In genomic region chr5:77218263-77218662, GRCh38 we compare ENCODE assay signal across 10 cellular contexts. TPM values are rescaled to one million over a fixed set of nuclear protein-coding genes. Genes with fewer than 3 reads are reported as not detected.
DNase-seq lines count a peak whose midpoint lies in the region; ATAC-seq and TF ChIP-seq lines count a peak whose summit lies in the region.
"Had no signal": no experiment of that assay in that cellular context is flagged by ENCODE, and none has a peak within 500 bp of the region (broad histone marks: within the 10 kb centered on the region; RNA-seq: fewer than 3 reads in every experiment).

No MANE protein-coding gene starts in this region.

- DNase-seq in AG10803 (ENCODE audit: low read depth) (no peak), HFF-Myc (ENCODE audit: extremely low read depth, low read depth) (no peak), iPS-NIHi11 (ENCODE audit: low spot score) (peak; percentile 41), ureter (ENCODE audit: low spot score) (no peak), GM03348 (ENCODE audit: low spot score) (no peak)
- DNase-seq: amniotic stem cell; CD8-positive, alpha-beta T cell had no signal

- H3K27ac ChIP-seq in VCaP, result no peak overlapping the region

- ATAC-seq in HG03280 (IDR thresholded peaks at IDR 0.05; ENCODE audit: unreplicated experiment) (no peak), HG02759 (IDR thresholded peaks at IDR 0.05; ENCODE audit: unreplicated experiment) (no peak)
- ATAC-seq: CD8-positive, alpha-beta T cell had no signal

- H3K4me3 ChIP-seq in AG10803 (ENCODE audit: low read length), result no peak overlapping the region
- no peak overlapping the region for H3K4me3 ChIP-seq in HFF-Myc (replicated peaks; ENCODE audit: low read depth, low read length)

- TF ChIP-seq CTCF in AG10803 (conservative IDR thresholded peaks at IDR 0.05; ENCODE audit: low read length) (0 out of 2 replicates have a peak, but pooled peaks have one; percentile 28), HFF-Myc (IDR thresholded peaks at IDR 0.05; ENCODE audit: low read depth, low read length, missing control alignments) (peak; percentile 13), VCaP (conservative IDR thresholded peaks at IDR 0.05) (peak; percentile 72)

RNA-seq across cellular contexts. Expression of gene PDE8B, which starts 7.8 kb away (rescaled TPM):
- total RNA-seq in ureter, result 10.1 TPM
- total RNA-seq: CD8-positive, alpha-beta T cell had no signal

Comparison
In these comparisons a context has a peak if more than half of its experiments do, and no peak if none do; other contexts are left out.
1. CTCF ChIP-seq: peak in every context shown above with its lines; median percentile 72 in VCaP; 28 in AG10803; 13 in HFF-Myc.